Comparison of ENCODE assay signal across 8 cellular contexts in the genomic region with DNA sequence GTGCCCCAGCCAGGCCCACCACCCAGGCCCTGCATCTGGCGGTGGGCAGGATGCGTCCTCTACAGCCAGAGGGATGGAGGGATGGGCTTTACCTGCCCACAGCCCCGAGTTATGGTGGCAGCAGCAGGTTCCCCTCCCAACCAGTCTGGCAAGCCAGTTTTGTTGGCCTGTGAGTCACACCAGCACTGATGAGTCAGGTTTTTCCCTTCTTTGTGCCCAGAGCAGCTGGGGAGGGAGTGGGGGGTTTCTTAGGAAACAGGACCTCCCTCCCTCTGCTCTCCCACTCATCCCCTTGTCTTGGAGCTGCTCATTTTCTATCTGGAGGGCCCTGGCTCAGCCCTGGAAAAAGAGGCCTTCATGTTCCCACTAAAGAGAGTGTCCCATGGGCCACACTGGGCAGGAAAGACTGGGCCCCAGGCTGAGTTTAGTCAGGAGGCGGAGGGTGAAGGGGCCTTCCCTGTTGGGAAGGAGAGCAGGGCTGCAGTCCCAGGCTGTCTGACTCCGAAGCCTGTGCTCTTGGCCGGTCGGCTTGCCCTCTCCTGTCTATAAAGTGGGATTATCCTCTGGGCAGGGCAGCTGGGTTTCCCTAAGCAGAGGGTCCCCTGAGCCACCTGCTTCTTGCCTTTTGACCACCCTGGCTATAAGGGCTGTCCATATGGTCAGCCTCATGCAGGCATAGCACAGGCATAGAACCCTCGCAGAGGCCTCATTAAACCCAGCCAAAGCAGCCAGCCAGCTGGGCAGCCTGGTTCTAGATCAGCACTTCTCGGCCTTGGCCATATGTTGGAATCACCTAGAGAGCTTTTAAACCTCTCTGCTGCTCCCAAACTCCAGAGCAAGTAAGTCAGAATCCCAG. TPM values are rescaled to one million over a fixed set of nuclear protein-coding genes. Genes with fewer than 3 reads are reported as not detected.
DNase-seq lines count a peak whose midpoint lies in the region; ATAC-seq and TF ChIP-seq lines count a peak whose summit lies in the region.

No MANE protein-coding gene starts in this region.

- peak overlapping the region; percentile 69 for H2BK5ac ChIP-seq in neuronal stem cell (ENCODE audit: low read length)

- peaks cover 22 to 26% of the 10 kb centered on the region in 2 donors for H3K4me1 ChIP-seq in neuronal stem cell (ENCODE audit: control insufficient read depth in 2 of 2, insufficient read depth in 1 of 2, low read depth in 1 of 2, low read length in 2 of 2)
- H3K4me1 ChIP-seq in tibial nerve, result peaks cover 3 to 67% (median 33%) of the 10 kb centered on the region in 4 donors

- H3K4me3 ChIP-seq in AG04449 (ENCODE audit: low read depth, low read length) (peak overlapping the region; percentile 25; the same call in 1 of the 2 replicates), fibroblast of the aortic adventitia (ENCODE audit: low read depth, low read length) (peak overlapping the region; percentile 33), neuronal stem cell (ENCODE audit: low read length in 2 of 2) (no peak overlapping the region), tibial nerve (no peak overlapping the region)

- H3K27ac ChIP-seq in neuronal stem cell (replicated peaks; ENCODE audit: low read length), result peak overlapping the region; percentile 86
- peak overlapping the region; percentile 32 to 94 (median 62) for H3K27ac ChIP-seq in tibial nerve

- no peak overlapping the region for H4K8ac ChIP-seq in neuronal stem cell (ENCODE audit: low read depth, low read length)

- H2BK15ac ChIP-seq in neuronal stem cell (ENCODE audit: low read length), result peak overlapping the region; percentile 69

- H3K18ac ChIP-seq in neuronal stem cell (ENCODE audit: low read length), result peak overlapping the region; percentile 88

- POLR2A ChIA-PET in AG04449 (lab: Yijun Ruan, JAX), result interaction anchor here (0.7 to 1.9 kb wide), 6 partner anchors 9 to 145 kb away, joined by 3 to 15 read pairs (median 3); a partner anchor contains a TSS

- peak overlapping the region; percentile 63 for H2AFZ ChIP-seq in neuronal stem cell (ENCODE audit: low read length)

- no peak for TF ChIP-seq POLR2A in tibial nerve (IDR thresholded peaks at IDR 0.05)

- H3K36me3 ChIP-seq in neuronal stem cell (replicated peaks in 1 of 2; ENCODE audit: control insufficient read depth in 2 of 2, insufficient read depth in 2 of 2, low read length in 2 of 2), result no peaks in the 10 kb centered on the region
- H3K36me3 ChIP-seq in tibial nerve, result no peaks in the 10 kb centered on the region

- peak overlapping the region; percentile 33 for H2BK120ac ChIP-seq in neuronal stem cell (ENCODE audit: low read depth, low read length)

- no peak overlapping the region for H3K9ac ChIP-seq in neuronal stem cell (ENCODE audit: low read depth, low read length, poor library complexity)

- no peak for ATAC-seq in GM19452 (IDR thresholded peaks at IDR 0.05; ENCODE audit: unreplicated experiment)

- H3K9me3 ChIP-seq in neuronal stem cell (replicated peaks in 1 of 2; ENCODE audit: control insufficient read depth in 2 of 2, insufficient read depth in 1 of 2, low read depth in 1 of 2, low read length in 2 of 2) (no peaks in the 10 kb centered on the region), tibial nerve (no peaks in the 10 kb centered on the region)

- no CpG with 5 or more reads among the region's 9 CpGs for WGBS in neuronal stem cell (ENCODE audit: extremely low coverage in 2 of 2, insufficient read length in 2 of 2, insufficient replicate concordance in 1 of 2), 2 donors
- 58 to 64% methylated on average over 5 to 8 of the region's 9 CpGs for WGBS in tibial nerve, 2 donors

- DNase-seq in AG04449 (ENCODE audit: low read depth, low spot score) (peak; percentile 46), HT-29 (ENCODE audit: low spot score) (peak; percentile 86), fibroblast of the aortic adventitia (ENCODE audit: low read depth) (peak; percentile 97), neuronal stem cell (ENCODE audit: low spot score) (no peak), tibial nerve (ENCODE audit: low spot score in 2 of 2) (peak; percentile 25 to 69), DMS114 treated with DMSO at 0.1 percent for 48 hours (lab: John Stamatoyannopoulos, UW; ENCODE audit: unreplicated experiment) (no peak)
- peak; percentile 58 for DNase-seq in activated CD8-positive, alpha-beta memory T cell treated with anti-CD3 and anti-CD28 coated beads, Interleukin-2, amount 50 U/mL, for 48 hours

- no peak overlapping the region for H3K14ac ChIP-seq in neuronal stem cell (ENCODE audit: low read length)

- peak in 1 of 2 donors; percentile 71 for TF ChIP-seq EP300 in tibial nerve (IDR thresholded peaks at IDR 0.05)

- H3K27me3 ChIP-seq in neuronal stem cell (ENCODE audit: control insufficient read depth in 3 of 3, insufficient read depth in 3 of 3, low read depth in 1 of 3, low read length in 3 of 3) (no peaks in the 10 kb centered on the region), tibial nerve (no peaks in the 10 kb centered on the region)

- no peak overlapping the region for H3K4me2 ChIP-seq in neuronal stem cell (ENCODE audit: insufficient read depth, low read length, poor library complexity, severe bottlenecking)

- H3K23ac ChIP-seq in neuronal stem cell (ENCODE audit: low read depth, low read length, poor library complexity), result peak overlapping the region; percentile 29

- H2BK12ac ChIP-seq in neuronal stem cell (ENCODE audit: low read length), result no peak overlapping the region

- TF ChIP-seq CTCF in AG04449 (IDR thresholded peaks at IDR 0.05; ENCODE audit: insufficient read depth, low read length, missing control alignments) (no peak), fibroblast of the aortic adventitia (IDR thresholded peaks at IDR 0.05; ENCODE audit: insufficient read depth, low read length) (no peak), tibial nerve (IDR thresholded peaks at IDR 0.05) (no peak)

- peak overlapping the region; percentile 86 for H4K91ac ChIP-seq in neuronal stem cell (ENCODE audit: low read depth, low read length, poor library complexity)

- CTCF ChIA-PET in AG04449 (lab: Yijun Ruan, JAX), result interaction anchor here (0.7 to 10.9 kb wide), 5 partner anchors 8 to 43 kb away, joined by 3 to 150 read pairs (median 5); a partner anchor contains a TSS

- H3K79me1 ChIP-seq in neuronal stem cell (ENCODE audit: low read depth, low read length), result no peaks in the 10 kb centered on the region

- no peak overlapping the region for H3K4ac ChIP-seq in neuronal stem cell (ENCODE audit: low read length)

- H2AK5ac ChIP-seq in neuronal stem cell (ENCODE audit: low read depth, low read length), result peak overlapping the region; percentile 36

RNA-seq across cellular contexts. Expression of a gene that starts 30.2 kb away (rescaled TPM):
- 0.23 TPM in 1 of 2 replicates, not detected in the other for total RNA-seq in HT-29 (2014; rRNA removed; shearing (Covaris generic))
- total RNA-seq in fibroblast of the aortic adventitia (ENCODE audit: low replicate concordance) (0.27 and 0.57 TPM in 2 replicates), tibial nerve (1 to 10 TPM in 1 of 4 donors, under 1 TPM in 1, not detected in 2; 0.22 to 1.0 TPM)
- polyA plus RNA-seq in neuronal stem cell (2013, experiment 1 of 2), result not detected
- polyA plus RNA-seq in neuronal stem cell (2013, experiment 2 of 2), result not detected

RNA-seq across cellular contexts. Expression of a gene that starts 41.8 kb away (rescaled TPM):
- 0.26 and 0.36 TPM in 2 replicates for total RNA-seq in HT-29 (2014; rRNA removed; shearing (Covaris generic))
- 0.08 and 0.72 TPM in 2 replicates for total RNA-seq in fibroblast of the aortic adventitia (ENCODE audit: low replicate concordance)
- 0.24 TPM for polyA plus RNA-seq in neuronal stem cell (2013, experiment 1 of 2)
- 0.24 TPM for polyA plus RNA-seq in neuronal stem cell (2013, experiment 2 of 2)
- 10 to 100 TPM in 3 of 4 donors, 1 to 10 TPM in 1; 3.6 to 31.6 (median 25.3) TPM for total RNA-seq in tibial nerve

RNA-seq across cellular contexts. Expression of a gene that starts 43.7 kb away (rescaled TPM):
- total RNA-seq in HT-29 (2014; rRNA removed; shearing (Covaris generic)), result 21.2 and 23.5 TPM in 2 replicates
- total RNA-seq in fibroblast of the aortic adventitia (ENCODE audit: low replicate concordance) (22.1 and 35.2 TPM in 2 replicates), tibial nerve (10 to 100 TPM in 3 of 4 donors, 1 to 10 TPM in 1; 9.4 to 17.1 (median 16.5) TPM)
- 14.8 TPM for polyA plus RNA-seq in neuronal stem cell (2013, experiment 1 of 2)
- polyA plus RNA-seq in neuronal stem cell (2013, experiment 2 of 2), result 13.8 TPM

RNA-seq across cellular contexts. Expression of a gene that starts 44.2 kb away (rescaled TPM):
- total RNA-seq in HT-29 (2014; rRNA removed; shearing (Covaris generic)), result 78.7 and 103 TPM in 2 replicates
- total RNA-seq in fibroblast of the aortic adventitia (ENCODE audit: low replicate concordance), result 50.9 and 81.1 TPM in 2 replicates
- 105 TPM for polyA plus RNA-seq in neuronal stem cell (2013, experiment 1 of 2)
- 107 TPM for polyA plus RNA-seq in neuronal stem cell (2013, experiment 2 of 2)
- 10 to 100 TPM; 80.4 to 90.2 (median 88.4) TPM for total RNA-seq in tibial nerve

RNA-seq across cellular contexts. Expression of a gene that starts 47.1 kb away (rescaled TPM):
- not detected in 2 replicates for total RNA-seq in HT-29 (2014; rRNA removed; shearing (Covaris generic))
- total RNA-seq in fibroblast of the aortic adventitia (ENCODE audit: low replicate concordance) (not detected in 2 replicates), tibial nerve (1 to 10 TPM; 1.1 to 1.7 (median 1.2) TPM)
- not detected for polyA plus RNA-seq in neuronal stem cell (2013, experiment 1 of 2)
- not detected for polyA plus RNA-seq in neuronal stem cell (2013, experiment 2 of 2)

Comparison
In these comparisons a context has a peak if more than half of its experiments do, and no peak if none do; other contexts are left out.
1. DNase-seq: peak in AG04449 (single experiment), HT-29 (single experiment), activated CD8-positive, alpha-beta memory T cell treated with anti-CD3 and anti-CD28 coated beads, Interleukin-2, amount 50 U/mL, for 48 hours (single experiment), fibroblast of the aortic adventitia (single experiment) and tibial nerve (2 of 2); none in neuronal stem cell (single experiment) and DMS114 treated with DMSO at 0.1 percent for 48 hours (single experiment).
2. H3K4me3 ChIP-seq: peak in AG04449 (single experiment) and fibroblast of the aortic adventitia (single experiment); none in neuronal stem cell (0 of 2) and tibial nerve (0 of 4).